22 cellular contexts compared by ENCODE assay signal in the genomic region with DNA sequence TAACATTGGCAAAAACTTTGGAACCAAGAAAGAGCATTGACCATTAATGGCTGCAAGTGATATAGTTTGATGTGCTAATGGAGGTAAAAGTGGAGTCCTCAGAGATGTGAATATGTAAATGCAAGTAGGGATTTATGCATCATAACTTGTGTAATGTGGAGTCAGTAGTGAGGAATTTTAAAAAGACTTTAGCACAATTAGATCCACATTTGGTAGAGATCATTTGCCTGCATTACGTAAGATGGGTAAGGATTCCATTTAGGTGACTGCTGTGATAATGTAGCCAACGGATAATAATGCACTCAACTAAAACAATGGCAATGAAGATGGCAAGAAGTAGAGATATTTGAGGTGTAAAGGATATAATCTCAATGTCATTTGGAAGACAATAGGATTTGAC.
DNase-seq lines count a peak whose midpoint lies in the region; ATAC-seq and TF ChIP-seq lines count a peak whose summit lies in the region.
"Had no signal": no experiment of that assay in that cellular context is flagged by ENCODE, and none has a peak within 500 bp of the region (broad histone marks: within the 10 kb centered on the region; RNA-seq: fewer than 3 reads in every experiment).

No MANE protein-coding gene starts in this region.

- DNase-seq in MCF 10A (ENCODE audit: unreplicated experiment), result peak; percentile 35
- no peak for DNase-seq in breast epithelium (ENCODE audit: low spot score in 2 of 2)
- peak; percentile 2 for DNase-seq in RWPE1 (ENCODE audit: low spot score)
- peak; percentile 5 for DNase-seq in fibroblast of pulmonary artery (ENCODE audit: low read depth)
- no peak for DNase-seq in body of pancreas
- DNase-seq in effector memory CD8-positive, alpha-beta T cell, result no peak
- DNase-seq in HEK293T (ENCODE audit: extremely low spot score), result no peak
- DNase-seq: Caco-2; CD4-positive, CD25-positive, alpha-beta regulatory T cell; CD8-positive, alpha-beta T cell; DMS153; DND-41; GDM1; GM23248; H9; HFFc6 had no signal

- H3K36me3 Mint-ChIP-seq in MCF 10A (ENCODE audit: insufficient read depth, unreplicated experiment), result no peaks in the 10 kb centered on the region
- H3K36me3 Mint-ChIP-seq in effector memory CD8-positive, alpha-beta T cell (ENCODE audit: insufficient read depth), result no peaks in the 10 kb centered on the region
- H3K36me3 Mint-ChIP-seq: CD4-positive, CD25-positive, alpha-beta regulatory T cell; CD8-positive, alpha-beta T cell had no signal

- ATAC-seq in body of pancreas, result no peak
- ATAC-seq in effector memory CD8-positive, alpha-beta T cell (replicated peaks), result no peak
- ATAC-seq: CD8-positive, alpha-beta T cell; GM12878; HCT116 had no signal

- H3K27ac ChIP-seq in breast epithelium (no peak overlapping the region), RWPE1 (no peak overlapping the region), body of pancreas (no peak overlapping the region)
- H3K27ac ChIP-seq: 22Rv1, BLaER1, C4-2B, GM23248 had no signal

- no peaks in the 10 kb centered on the region for H3K36me3 ChIP-seq in breast epithelium
- H3K36me3 ChIP-seq in body of pancreas (replicated peaks in 1 of 2; ENCODE audit: insufficient read depth in 1 of 2, low read depth in 2 of 2), result no peaks in the 10 kb centered on the region
- H3K36me3 ChIP-seq: BLaER1 had no signal

- intact Hi-C loops in MCF 10A (cut with micrococcal nuclease) (no loop called here), breast epithelium (cut with DNase I; ENCODE audit: low total_unique reads) (no loop called here), body of pancreas (cut with DNase I) (no loop called here)

- H3K27ac Mint-ChIP-seq in MCF 10A (ENCODE audit: low read depth, unreplicated experiment), result no peak overlapping the region
- H3K27ac Mint-ChIP-seq in effector memory CD8-positive, alpha-beta T cell, result no peak overlapping the region
- H3K27ac Mint-ChIP-seq: B cell; CD4-positive, CD25-positive, alpha-beta regulatory T cell; CD8-positive, alpha-beta T cell; H9; HFFc6 had no signal

- TF ChIP-seq CTCF in MCF 10A (IDR thresholded peaks at IDR 0.05; ENCODE audit: unreplicated experiment) (no peak), breast epithelium (IDR thresholded peaks at IDR 0.05) (no peak), RWPE1 (conservative IDR thresholded peaks at IDR 0.05; ENCODE audit: low read depth) (no peak), fibroblast of pulmonary artery (IDR thresholded peaks at IDR 0.05; ENCODE audit: low read length, missing control alignments) (no peak), body of pancreas (IDR thresholded peaks at IDR 0.05) (no peak)

- peaks cover 13% of the 10 kb centered on the region for H3K4me1 Mint-ChIP-seq in MCF 10A (ENCODE audit: insufficient read depth, unreplicated experiment)
- no peaks in the 10 kb centered on the region for H3K4me1 Mint-ChIP-seq in effector memory CD8-positive, alpha-beta T cell (ENCODE audit: low read depth in 2 of 2)
- H3K4me1 Mint-ChIP-seq: B cell; CD4-positive, CD25-positive, alpha-beta regulatory T cell had no signal

- H3K4me3 Mint-ChIP-seq in MCF 10A (ENCODE audit: unreplicated experiment), result no peak overlapping the region
- no peak overlapping the region for H3K4me3 Mint-ChIP-seq in effector memory CD8-positive, alpha-beta T cell
- H3K4me3 Mint-ChIP-seq: B cell; CD4-positive, CD25-positive, alpha-beta regulatory T cell; CD8-positive, alpha-beta T cell; H9; HFFc6 had no signal

- H3K27me3 Mint-ChIP-seq in MCF 10A (ENCODE audit: insufficient read depth, unreplicated experiment), result no peaks in the 10 kb centered on the region
- H3K27me3 Mint-ChIP-seq in effector memory CD8-positive, alpha-beta T cell, result no peaks in the 10 kb centered on the region
- H3K27me3 Mint-ChIP-seq: B cell; CD4-positive, CD25-positive, alpha-beta regulatory T cell had no signal

- CTCF ChIA-PET in MCF 10A (lab: Yijun Ruan, JAX), result no interaction called here
- CTCF ChIA-PET in RWPE1 (lab: Yijun Ruan, JAX), result no interaction called here
- CTCF ChIA-PET in HEK293T (lab: Yijun Ruan, JAX), result no interaction called here

- POLR2A ChIA-PET in MCF 10A (lab: Yijun Ruan, JAX) (no interaction called here), RWPE1 (lab: Yijun Ruan, JAX; ENCODE audit: low non-redundant PET) (no interaction called here), HEK293T (lab: Yijun Ruan, JAX) (no interaction called here)

- no peak for TF ChIP-seq POLR2A in breast epithelium (IDR thresholded peaks at IDR 0.05)
- TF ChIP-seq POLR2A in body of pancreas (IDR thresholded peaks at IDR 0.05), result no peak

- WGBS in body of pancreas, 2 donors, result 67 to 70% methylated on average over 2 of the region's 2 CpGs

- no peaks in the 10 kb centered on the region for H3K9me3 ChIP-seq in breast epithelium
- H3K9me3 ChIP-seq in body of pancreas, result no peaks in the 10 kb centered on the region
- H3K9me3 ChIP-seq: BLaER1, Caco-2 had no signal

- H3K4me3 ChIP-seq in breast epithelium (no peak overlapping the region), fibroblast of pulmonary artery (replicated peaks; ENCODE audit: low read depth, low read length) (no peak overlapping the region), body of pancreas (no peak overlapping the region)
- H3K4me3 ChIP-seq: BLaER1, GM12878, GM23248 had no signal

- BruUV-seq in MCF 10A (replicated peaks; lab: Mats Ljungman, UMichigan), result no TSS peak

- H3K9me3 Mint-ChIP-seq in MCF 10A (ENCODE audit: unreplicated experiment), result no peaks in the 10 kb centered on the region
- H3K9me3 Mint-ChIP-seq in effector memory CD8-positive, alpha-beta T cell, result peaks cover 10 to 11% of the 10 kb centered on the region in 2 donors

- H3K27me3 ChIP-seq in breast epithelium (no peaks in the 10 kb centered on the region), body of pancreas (no peaks in the 10 kb centered on the region)
- H3K27me3 ChIP-seq: BLaER1 had no signal

- H3K4me1 ChIP-seq in breast epithelium, result no peaks in the 10 kb centered on the region
- H3K4me1 ChIP-seq in body of pancreas, result no peaks in the 10 kb centered on the region
- H3K4me1 ChIP-seq: BLaER1, Caco-2 had no signal

TF ChIP-seq in HEK293T, 16 proteins besides CTCF, POLR2A, EP300 and RAD21:
- no peak for TF ChIP-seq L3MBTL2 (conservative IDR thresholded peaks at IDR 0.05)
- no peak for TF ChIP-seq HDGF (IDR thresholded peaks at IDR 0.05; ENCODE audit: borderline replicate concordance)
- TF ChIP-seq ZNF384 (IDR thresholded peaks at IDR 0.05), result no peak
- no peak for TF ChIP-seq ARNT (IDR thresholded peaks at IDR 0.05)
- no peak for TF ChIP-seq BHLHE40 (IDR thresholded peaks at IDR 0.05; ENCODE audit: borderline replicate concordance)
- TF ChIP-seq, protein P1, sequence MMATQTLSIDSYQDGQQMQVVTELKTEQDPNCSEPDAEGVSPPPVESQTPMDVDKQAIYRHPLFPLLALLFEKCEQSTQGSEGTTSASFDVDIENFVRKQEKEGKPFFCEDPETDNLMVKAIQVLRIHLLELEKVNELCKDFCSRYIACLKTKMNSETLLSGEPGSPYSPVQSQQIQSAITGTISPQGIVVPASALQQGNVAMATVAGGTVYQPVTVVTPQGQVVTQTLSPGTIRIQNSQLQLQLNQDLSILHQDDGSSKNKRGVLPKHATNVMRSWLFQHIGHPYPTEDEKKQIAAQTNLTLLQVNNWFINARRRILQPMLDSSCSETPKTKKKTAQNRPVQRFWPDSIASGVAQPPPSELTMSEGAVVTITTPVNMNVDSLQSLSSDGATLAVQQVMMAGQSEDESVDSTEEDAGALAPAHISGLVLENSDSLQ (IDR thresholded peaks at IDR 0.05), result no peak

Comparison
In these comparisons a context has a peak if more than half of its experiments do, and no peak if none do; other contexts are left out.
1. DNase-seq: peak in MCF 10A (single experiment), RWPE1 (single experiment) and fibroblast of pulmonary artery (single experiment); none in breast epithelium (0 of 2), body of pancreas (0 of 4), effector memory CD8-positive, alpha-beta T cell (0 of 3) and HEK293T (single experiment).